Comparison of ENCODE assay signal across 32 cellular contexts in genomic region chr7:33872870-33873269, GRCh38. TPM values are rescaled to one million over a fixed set of nuclear protein-coding genes. Genes with fewer than 3 reads are reported as not detected.
DNase-seq lines count a peak whose midpoint lies in the region; ATAC-seq and TF ChIP-seq lines count a peak whose summit lies in the region.
"Had no signal": no experiment of that assay in that cellular context is flagged by ENCODE, and none has a peak within 500 bp of the region (broad histone marks: within the 10 kb centered on the region; RNA-seq: fewer than 3 reads in every experiment).

No MANE protein-coding gene starts in this region.

- H3F3A ChIP-seq in GM23338 (replicated peaks; ENCODE audit: low read depth) = no peaks in the 10 kb centered on the region

- H3K4me1 Mint-ChIP-seq in GM23338 = peaks cover 23% of the 10 kb centered on the region
- H3K4me1 Mint-ChIP-seq: activated CD4-positive, alpha-beta T cell treated with anti-CD3 and anti-CD28 coated beads for 36 hours; activated naive CD4-positive, alpha-beta T cell treated with anti-CD3 and anti-CD28 coated beads, Interleukin-2, amount 10 ng/mL, durations not matched to agents 7 days and 5 days; activated T-helper 17 cell treated with anti-CD3 and anti-CD28 coated beads, Interleukin-2, amount 50 U/mL, for 72 hours; T-helper 17 cell had no signal

- no peak overlapping the region for H2BK120ac ChIP-seq in neuronal stem cell (ENCODE audit: low read depth, low read length)

- H4K20me1 ChIP-seq in GM23338 (replicated peaks; ENCODE audit: insufficient read depth) = no peaks in the 10 kb centered on the region
- H4K20me1 ChIP-seq: BLaER1 had no signal

- no peak overlapping the region for H2AK5ac ChIP-seq in neuronal stem cell (ENCODE audit: low read depth, low read length)

- no peak overlapping the region for H3K4me3 Mint-ChIP-seq in GM23338
- H3K4me3 Mint-ChIP-seq: activated CD4-positive, alpha-beta T cell treated with anti-CD3 and anti-CD28 coated beads for 36 hours; activated CD8-positive, alpha-beta T cell treated with anti-CD3 and anti-CD28 coated beads, Interleukin-2, amount 10 ng/mL, durations not matched to agents 7 days and 5 days; activated naive CD4-positive, alpha-beta T cell treated with anti-CD3 and anti-CD28 coated beads, Interleukin-2, amount 10 ng/mL, durations not matched to agents 7 days and 5 days; activated T-helper 17 cell treated with anti-CD3 and anti-CD28 coated beads, Interleukin-2, amount 50 U/mL, for 72 hours; T-helper 17 cell had no signal

- H3K18ac ChIP-seq in neuronal stem cell (ENCODE audit: low read length) = no peak overlapping the region

- 68 to 71% methylated on average over 4 of the region's 4 CpGs for WGBS in ectodermal cell, 2 experiments
- WGBS in neuronal stem cell (ENCODE audit: extremely low coverage in 2 of 2, insufficient read length in 2 of 2, insufficient replicate concordance in 1 of 2), 2 donors = no CpG with 5 or more reads among the region's 4 CpGs
- 68 to 73% (median 71%) methylated on average over 4 of the region's 4 CpGs for WGBS in adrenal gland, 4 donors

- H4K8ac ChIP-seq in neuronal stem cell (ENCODE audit: low read depth, low read length) = no peak overlapping the region

- H3K9me3 ChIP-seq in SJSA1 (replicated peaks) = no peaks in the 10 kb centered on the region
- H3K9me3 ChIP-seq in ectodermal cell (ENCODE audit: control insufficient read depth, low read length) = no peaks in the 10 kb centered on the region
- no peaks in the 10 kb centered on the region for H3K9me3 ChIP-seq in neuronal stem cell (replicated peaks in 1 of 2; ENCODE audit: control insufficient read depth in 2 of 2, insufficient read depth in 1 of 2, low read depth in 1 of 2, low read length in 2 of 2)
- no peaks in the 10 kb centered on the region for H3K9me3 ChIP-seq in adrenal gland (replicated peaks in 1 of 3)
- H3K9me3 ChIP-seq: BLaER1, breast epithelium, colonic mucosa, prostate gland, tibial artery had no signal

- no peak; the same call in 2 of the 3 replicates for ATAC-seq in GM23338
- ATAC-seq: activated CD4-positive, alpha-beta T cell treated with anti-CD3 and anti-CD28 coated beads for 36 hours; activated CD8-positive, alpha-beta T cell treated with anti-CD3 and anti-CD28 coated beads, Interleukin-2, amount 10 ng/mL, durations not matched to agents 7 days and 5 days; activated T-helper 17 cell treated with anti-CD3 and anti-CD28 coated beads, Interleukin-2, amount 50 U/mL, for 72 hours; GM12878; HCT116; left lobe of liver; sciatic nerve; T-helper 17 cell had no signal

- H3K27ac ChIP-seq in GM23338 (ENCODE audit: low read depth) (no peak overlapping the region), SJSA1 (peak overlapping the region; percentile 76), ectodermal cell (ENCODE audit: insufficient read depth, low read depth, low read length, poor library complexity, severe bottlenecking) (peak overlapping the region; percentile 79), neuronal stem cell (replicated peaks; ENCODE audit: low read length) (peak overlapping the region; percentile 78), adrenal gland (no peak overlapping the region)
- H3K27ac ChIP-seq: BLaER1, breast epithelium, colonic mucosa, prostate gland, tibial artery, VCaP had no signal

- H3K4me1 ChIP-seq in GM23338 (ENCODE audit: insufficient read depth) (peaks cover 17% of the 10 kb centered on the region), SJSA1 (replicated peaks) (peaks cover 45% of the 10 kb centered on the region), ectodermal cell (ENCODE audit: control insufficient read depth, insufficient read depth, low read length) (peaks cover 22% of the 10 kb centered on the region), neuronal stem cell (ENCODE audit: control insufficient read depth in 2 of 2, insufficient read depth in 1 of 2, low read depth in 1 of 2, low read length in 2 of 2) (peaks cover 0 to 15% of the 10 kb centered on the region in 2 donors), adrenal gland (replicated peaks in 1 of 2) (peaks cover 0 to 6% of the 10 kb centered on the region in 2 donors)
- H3K4me1 ChIP-seq: breast epithelium, colonic mucosa, prostate gland had no signal

- H3K14ac ChIP-seq in neuronal stem cell (ENCODE audit: low read length) = no peak overlapping the region

- H3K27me3 ChIP-seq in GM23338 (ENCODE audit: insufficient read depth) (no peaks in the 10 kb centered on the region), SJSA1 (replicated peaks) (no peaks in the 10 kb centered on the region), ectodermal cell (ENCODE audit: control insufficient read depth, insufficient read depth, low read length, poor library complexity, severe bottlenecking) (no peaks in the 10 kb centered on the region), neuronal stem cell (ENCODE audit: control insufficient read depth in 3 of 3, insufficient read depth in 3 of 3, low read depth in 1 of 3, low read length in 3 of 3) (no peaks in the 10 kb centered on the region), adrenal gland (no peaks in the 10 kb centered on the region)
- H3K27me3 ChIP-seq: BLaER1, breast epithelium, colonic mucosa, tibial artery had no signal

- no peak overlapping the region for H2BK15ac ChIP-seq in neuronal stem cell (ENCODE audit: low read length)

- DNase-seq in GM23338 (ENCODE audit: low spot score) (no peak), SJSA1 (ENCODE audit: low read depth in 1 of 2, low spot score in 2 of 2) (no peak), neuronal stem cell (ENCODE audit: low spot score) (no peak), adrenal gland (no peak), CD1c-positive myeloid dendritic cell (ENCODE audit: extremely low spot score) (no peak)
- no peak for DNase-seq in effector CD8-positive, alpha-beta T cell (lab: John Stamatoyannopoulos, UW)
- DNase-seq: activated CD4-positive, alpha-beta T cell treated with anti-CD3 and anti-CD28 coated beads for 36 hours; activated CD8-positive, alpha-beta T cell treated with anti-CD3 and anti-CD28 coated beads, Interleukin-2, amount 10 ng/mL, durations not matched to agents 7 days and 5 days; activated naive CD4-positive, alpha-beta T cell treated with anti-CD3 and anti-CD28 coated beads, Interleukin-2, amount 10 ng/mL, durations not matched to agents 7 days and 5 days; amygdala; colonic mucosa; DMS153; effector memory CD4-positive, alpha-beta T cell; KBM-7; NCI-H1105 treated with DMSO at 0.1 percent for 48 hours; NCI-H187 treated with DMSO at 0.1 percent for 48 hours; NCI-H510A; RPMI8226; stimulated activated CD4-positive, alpha-beta T cell treated with anti-CD3 and anti-CD28 coated beads, Interleukin-4, amount 100 ng/mL, for 1 hour; T-helper 17 cell; tibial artery had no signal

- H2BK5ac ChIP-seq in neuronal stem cell (ENCODE audit: low read length) = no peak overlapping the region

- no peaks in the 10 kb centered on the region for H3K79me1 ChIP-seq in neuronal stem cell (ENCODE audit: low read depth, low read length)

- intact Hi-C loops in adrenal gland (cut with DNase I) = no loop called here

- no peak overlapping the region for H3K9ac ChIP-seq in neuronal stem cell (ENCODE audit: low read depth, low read length, poor library complexity)
- H3K9ac ChIP-seq: BLaER1 had no signal

- no peaks in the 10 kb centered on the region for H3K79me2 ChIP-seq in GM23338 (replicated peaks; ENCODE audit: insufficient read depth)

- H3K9me3 Mint-ChIP-seq in GM23338 = no peaks in the 10 kb centered on the region
- H3K9me3 Mint-ChIP-seq: activated naive CD4-positive, alpha-beta T cell treated with anti-CD3 and anti-CD28 coated beads, Interleukin-2, amount 10 ng/mL, durations not matched to agents 7 days and 5 days; activated T-helper 17 cell treated with anti-CD3 and anti-CD28 coated beads, Interleukin-2, amount 50 U/mL, for 72 hours had no signal

- no peaks in the 10 kb centered on the region for H3K27me3 Mint-ChIP-seq in GM23338 (ENCODE audit: insufficient read depth, low read depth, poor library complexity)
- H3K27me3 Mint-ChIP-seq: activated CD4-positive, alpha-beta T cell treated with anti-CD3 and anti-CD28 coated beads for 36 hours; activated T-helper 17 cell treated with anti-CD3 and anti-CD28 coated beads, Interleukin-2, amount 50 U/mL, for 72 hours; T-helper 17 cell had no signal

- no peak overlapping the region for H3K4me3 ChIP-seq in GM23338
- H3K4me3 ChIP-seq in SJSA1 = no peak overlapping the region
- H3K4me3 ChIP-seq in ectodermal cell (ENCODE audit: insufficient read depth, low read depth, low read length) = no peak overlapping the region
- H3K4me3 ChIP-seq in neuronal stem cell (ENCODE audit: low read length in 2 of 2) = no peak overlapping the region
- H3K4me3 ChIP-seq in adrenal gland = no peak overlapping the region
- H3K4me3 ChIP-seq: BLaER1, breast epithelium, colonic mucosa, GM12878, prostate gland, tibial artery had no signal

- H3K9me2 ChIP-seq in GM23338 (ENCODE audit: insufficient read depth) = no peaks in the 10 kb centered on the region

- no peak overlapping the region for H3K23ac ChIP-seq in neuronal stem cell (ENCODE audit: low read depth, low read length, poor library complexity)

- H3K27ac Mint-ChIP-seq in GM23338 = no peak overlapping the region
- H3K27ac Mint-ChIP-seq: activated CD4-positive, alpha-beta T cell treated with anti-CD3 and anti-CD28 coated beads for 36 hours; activated CD8-positive, alpha-beta T cell treated with anti-CD3 and anti-CD28 coated beads, Interleukin-2, amount 10 ng/mL, durations not matched to agents 7 days and 5 days; activated naive CD4-positive, alpha-beta T cell treated with anti-CD3 and anti-CD28 coated beads, Interleukin-2, amount 10 ng/mL, durations not matched to agents 7 days and 5 days; activated T-helper 17 cell treated with anti-CD3 and anti-CD28 coated beads, Interleukin-2, amount 50 U/mL, for 72 hours; T-helper 17 cell had no signal

- H3K36me3 Mint-ChIP-seq in GM23338 (ENCODE audit: low read depth) = no peaks in the 10 kb centered on the region; the same call in 2 of the 3 replicates
- H3K36me3 Mint-ChIP-seq: activated naive CD4-positive, alpha-beta T cell treated with anti-CD3 and anti-CD28 coated beads, Interleukin-2, amount 10 ng/mL, durations not matched to agents 7 days and 5 days had no signal

- H2AFZ ChIP-seq in GM23338 = no peak overlapping the region
- H2AFZ ChIP-seq in neuronal stem cell (ENCODE audit: low read length) = no peak overlapping the region

- TF ChIP-seq POLR2A in adrenal gland (IDR thresholded peaks at IDR 0.05) = no peak

- H3K4me2 ChIP-seq in GM23338 (0 out of 2 replicates have a peak overlapping the region, but pooled peaks have one; percentile 16), neuronal stem cell (ENCODE audit: insufficient read depth, low read length, poor library complexity, severe bottlenecking) (no peak overlapping the region)
- H3K4me2 ChIP-seq: BLaER1 had no signal

- no peak overlapping the region for H3K4ac ChIP-seq in neuronal stem cell (ENCODE audit: low read length)

- TF ChIP-seq CTCF in GM23338 (conservative IDR thresholded peaks at IDR 0.05; ENCODE audit: low read depth in 2 of 2) = no peak
- no peak for TF ChIP-seq CTCF in adrenal gland (IDR thresholded peaks at IDR 0.05)

- no peak overlapping the region for H4K91ac ChIP-seq in neuronal stem cell (ENCODE audit: low read depth, low read length, poor library complexity)

- H2BK12ac ChIP-seq in neuronal stem cell (ENCODE audit: low read length) = no peak overlapping the region

- no peaks in the 10 kb centered on the region for H3K36me3 ChIP-seq in GM23338 (ENCODE audit: insufficient read depth)
- no peaks in the 10 kb centered on the region for H3K36me3 ChIP-seq in SJSA1
- H3K36me3 ChIP-seq in ectodermal cell (ENCODE audit: control insufficient read depth, insufficient read depth, low read length) = no peaks in the 10 kb centered on the region
- no peaks in the 10 kb centered on the region for H3K36me3 ChIP-seq in neuronal stem cell (replicated peaks in 1 of 2; ENCODE audit: control insufficient read depth in 2 of 2, insufficient read depth in 2 of 2, low read length in 2 of 2)
- no peaks in the 10 kb centered on the region for H3K36me3 ChIP-seq in adrenal gland (replicated peaks in 1 of 2)
- H3K36me3 ChIP-seq: BLaER1, breast epithelium, colonic mucosa, prostate gland, tibial artery had no signal

RNA-seq across cellular contexts. Expression of gene BMPER, which starts 32.5 kb away (rescaled TPM):
- 0.43 and 1.4 TPM in 2 replicates for total RNA-seq in GM23338 (2014; rRNA removed; shearing (Covaris generic))
- polyA plus RNA-seq in GM23338 (2016; fragmentation: Nextera tagmentation; extraction: Ambion mirVana) (0.53 and 0.77 TPM in 2 replicates), adrenal gland (1 to 10 TPM in 1 of 3 donors, under 1 TPM in 2; 0.32 to 1.4 (median 0.48) TPM)
- 1.3 and 2.8 TPM in 2 replicates for total RNA-seq in SJSA1 (2014; rRNA removed; shearing (Covaris generic))
- polyA plus RNA-seq in ectodermal cell (2013, experiment 1 of 4) = 8.4 TPM
- polyA plus RNA-seq in ectodermal cell (2013, experiment 2 of 4) = 7.3 TPM
- 5.8 TPM for polyA plus RNA-seq in ectodermal cell (2013, experiment 3 of 4)
- 5.3 TPM for polyA plus RNA-seq in ectodermal cell (2013, experiment 4 of 4)
- polyA plus RNA-seq in neuronal stem cell (2013, experiment 1 of 2) = 0.45 TPM
- polyA plus RNA-seq in neuronal stem cell (2013, experiment 2 of 2) = 0.64 TPM
- 1 to 10 TPM in 3 of 8 donors, under 1 TPM in 3, not detected in 2; 0.29 to 1.9 (median 0.85) TPM for total RNA-seq in adrenal gland
- total RNA-seq: activated CD4-positive, alpha-beta T cell treated with anti-CD3 and anti-CD28 coated beads for 36 hours; activated CD8-positive, alpha-beta T cell treated with anti-CD3 and anti-CD28 coated beads, Interleukin-2, amount 10 ng/mL, durations not matched to agents 7 days and 5 days; GM12878; HT-29 had no signal

Comparison
In these comparisons a context has a peak if more than half of its experiments do, and no peak if none do; other contexts are left out.
1. H3K27ac ChIP-seq: peak in SJSA1 (single experiment), ectodermal cell (single experiment) and neuronal stem cell (single experiment); none in GM23338 (single experiment) and adrenal gland (0 of 5).